In genomic region chr16:9840761-9841665, GRCh38 we compare ENCODE assay signal across 18 cellular contexts.
DNase-seq lines count a peak whose midpoint lies in the region; ATAC-seq, FAIRE-seq and TF ChIP-seq lines count a peak whose summit lies in the region.
"Had no signal": no experiment of that assay in that cellular context is flagged by ENCODE, and none has a peak within 500 bp of the region (broad histone marks: within the 10 kb centered on the region; RNA-seq: fewer than 3 reads in every experiment).

No MANE protein-coding gene starts in this region.

- peak; percentile 66 for ATAC-seq in GM21360 (IDR thresholded peaks at IDR 0.05; ENCODE audit: unreplicated experiment)
- peak; percentile 79 for ATAC-seq in HG02852 (IDR thresholded peaks at IDR 0.05; ENCODE audit: unreplicated experiment)
- peak; percentile 86 for ATAC-seq in GM12878
- ATAC-seq in SK-N-SH treated with all-trans-retinoic acid at 6 μM for 48 hours = no peak
- no peak for ATAC-seq in HG03045 (IDR thresholded peaks at IDR 0.05; ENCODE audit: unreplicated experiment)
- ATAC-seq in GM19467 (IDR thresholded peaks at IDR 0.05; ENCODE audit: unreplicated experiment) = no peak
- ATAC-seq: gastroesophageal sphincter, left ventricle myocardium superior had no signal

- no peak overlapping the region for H3K4me3 ChIP-seq in GM12865 (ENCODE audit: low read depth, low read length)
- H3K4me3 ChIP-seq in GM12878 = no peak overlapping the region
- H3K4me3 ChIP-seq: gastroesophageal sphincter, sigmoid colon, SJSA1 had no signal

- no peaks in the 10 kb centered on the region for H3K79me2 ChIP-seq in GM12878 (ENCODE audit: control insufficient read depth, insufficient read depth, low read length)

- TF ChIP-seq EP300 in GM12878 (IDR thresholded peaks at IDR 0.05; ENCODE audit: borderline replicate concordance in 1 of 2, control insufficient read depth in 1 of 2, low read depth in 2 of 2, low read length in 2 of 2) = peak; percentile 42 to 45; a peak in 2 of 4 replicates

- TF ChIP-seq RAD21 in GM12878 (IDR thresholded peaks at IDR 0.05; ENCODE audit: insufficient read depth, low read depth, low read length) = no peak

- no peaks in the 10 kb centered on the region for H4K20me1 ChIP-seq in GM12878 (ENCODE audit: control insufficient read depth, insufficient read depth)

- intact Hi-C loops in GM12878 (cut with micrococcal nuclease; ENCODE audit: unreplicated experiment) = loop anchor here (2.0 to 5.0 kb wide), 2 partner anchors 66 to 126 kb away; no protein-coding TSS in a partner anchor

- RAD21 ChIA-PET in GM12878 (lab: Charles Lee; ENCODE audit: unreplicated experiment) = interaction anchor here (0.7 to 3.8 kb wide), 6 partner anchors 14 to 192 kb away, joined by 3 to 20 read pairs (median 7); no protein-coding TSS in a partner anchor

- CTCF ChIA-PET in GM12878 (lab: Yijun Ruan, JAX) = interaction anchor here (1.1 to 1.3 kb wide), 2 partner anchors 72 to 74 kb away, joined by 3 read pairs; no protein-coding TSS in a partner anchor

- no peaks in the 10 kb centered on the region for H3K27me3 ChIP-seq in GM12878 (replicated peaks in 1 of 2; ENCODE audit: control insufficient read depth in 2 of 2, insufficient read depth in 2 of 2, low read length in 1 of 2)
- H3K27me3 ChIP-seq: gastroesophageal sphincter, sigmoid colon, SJSA1 had no signal

- H3K36me3 ChIP-seq in GM12878 (ENCODE audit: control insufficient read depth in 2 of 2, insufficient read depth in 2 of 2, low read length in 1 of 2) = no peaks in the 10 kb centered on the region
- H3K36me3 ChIP-seq: gastroesophageal sphincter, sigmoid colon, SJSA1 had no signal

- POLR2A ChIA-PET in GM12878 (lab: Charles Lee) = interaction anchor here (0.6 kb wide), 1 partner anchor 218 kb away, joined by 6 read pairs; no protein-coding TSS in a partner anchor

- 26% methylated on average over 4 of the region's 4 CpGs for WGBS in GM12878 (ENCODE audit: insufficient coverage, insufficient replicate concordance, low lambda C conversion rate, missing lambda C conversion rate)

- peak overlapping the region; percentile 56 for H3K27ac ChIP-seq in GM12878 (ENCODE audit: control insufficient read depth, insufficient read depth)
- H3K27ac ChIP-seq: gastroesophageal sphincter, sigmoid colon, SJSA1 had no signal

- in situ Hi-C loops in GM12878 (cut with MboI) = no loop called here

- BruUV-seq in GM12878 (replicated peaks; lab: Mats Ljungman, UMichigan) = no TSS peak

- SMC1A ChIA-PET in GM12878 (lab: Charles Lee; ENCODE audit: uncharacterized antibody, unreplicated experiment) = interaction anchor here (0.6 to 4.3 kb wide), 8 partner anchors 13 to 130 kb away, joined by 3 to 24 read pairs (median 4); no protein-coding TSS in a partner anchor

- peak; percentile 65 for DNase-seq in GM12865 (ENCODE audit: low read depth)
- DNase-seq in GM12878 (ENCODE audit: low read depth, low spot score) = peak; percentile 71
- no peak for DNase-seq in activated naive CD4-positive, alpha-beta T cell (lab: John Stamatoyannopoulos, UW)
- DNase-seq: activated CD4-positive, alpha-beta T cell treated with anti-CD3 and anti-CD28 coated beads, Interleukin-2, amount 10 ng/mL, durations not matched to agents 7 days and 5 days; activated naive CD4-positive, alpha-beta T cell treated with anti-CD3 and anti-CD28 coated beads, Interleukin-2, amount 10 ng/mL, durations not matched to agents 7 days and 5 days; CD8-positive, alpha-beta memory T cell; left ventricle myocardium superior; NCI-H1694 treated with DMSO at 0.1 percent for 48 hours; sigmoid colon; stimulated activated CD4-positive, alpha-beta T cell treated with anti-CD3 and anti-CD28 coated beads, Interleukin-2, amount 100 ng/mL, for 48 hours; T1000 had no signal

- H3K4me2 ChIP-seq in GM12878 (ENCODE audit: control insufficient read depth, insufficient read depth) = peak overlapping the region; percentile 69

- H3K9ac ChIP-seq in GM12878 (ENCODE audit: control insufficient read depth, insufficient read depth, low read length) = no peak overlapping the region

- no peak overlapping the region for H2AFZ ChIP-seq in GM12878 (ENCODE audit: control insufficient read depth, low read depth, low read length)

- no peaks in the 10 kb centered on the region; the same call in 2 of the 3 replicates for H3K9me3 ChIP-seq in GM12878 (replicated peaks; ENCODE audit: control insufficient read depth, insufficient read depth, low read length)
- H3K9me3 ChIP-seq: gastroesophageal sphincter, sigmoid colon, SJSA1 had no signal

- H3K4me1 ChIP-seq in GM12878 (ENCODE audit: control insufficient read depth, insufficient read depth, low read length) = peaks cover 30% of the 10 kb centered on the region
- H3K4me1 ChIP-seq: gastroesophageal sphincter, sigmoid colon, SJSA1 had no signal

- peak; percentile 70 for FAIRE-seq in GM12878 (lab: Jason Lieb, UNC)

- no peak for TF ChIP-seq POLR2A in GM12878 (IDR thresholded peaks at IDR 0.05; ENCODE audit: low read depth, low read length)

- TF ChIP-seq CTCF in GM12865 (IDR thresholded peaks at IDR 0.05; ENCODE audit: insufficient read depth, low read depth, low read length, missing control alignments) = no peak
- no peak for TF ChIP-seq CTCF in GM12878 (IDR thresholded peaks at IDR 0.05 in 2 of 3, conservative IDR thresholded peaks at IDR 0.05 in 1 of 3; ENCODE audit: control insufficient read depth in 2 of 3, extremely low read depth in 1 of 3, insufficient read depth in 1 of 3, low read depth in 3 of 3, low read length in 3 of 3)

TF ChIP-seq in GM12878, 131 proteins besides CTCF, POLR2A, EP300 and RAD21 (continues in another document):
- TF ChIP-seq ATF7 (IDR thresholded peaks at IDR 0.05; ENCODE audit: low read depth) (peak; percentile 70), PAX5 (IDR thresholded peaks at IDR 0.05; ENCODE audit: borderline replicate concordance, low read depth, low read length) (0 out of 2 replicates have a peak, but pooled peaks have one; percentile 7), CEBPB (IDR thresholded peaks at IDR 0.05; ENCODE audit: borderline replicate concordance in 1 of 2, low read depth in 2 of 2, low read length in 2 of 2) (no peak), BHLHE40 (IDR thresholded peaks at IDR 0.05; ENCODE audit: borderline replicate concordance in 1 of 2, low read depth in 2 of 2, low read length in 1 of 2) (no peak), BMI1 (IDR thresholded peaks at IDR 0.05; ENCODE audit: borderline replicate concordance) (peak; percentile 46; the same call in 1 of the 2 replicates), PAX8 (IDR thresholded peaks at IDR 0.05) (no peak), BCL11A (IDR thresholded peaks at IDR 0.05; ENCODE audit: low read depth, low read length) (peak; percentile 78), JUNB (IDR thresholded peaks at IDR 0.05) (peak; percentile 83), IKZF2 (IDR thresholded peaks at IDR 0.05) (peak; percentile 90 to 91), ATF2 (IDR thresholded peaks at IDR 0.05; ENCODE audit: low read length) (peak; percentile 73)

TF ChIP-seq in SK-N-SH treated with all-trans-retinoic acid at 6 μM for 48 hours, 23 proteins besides CTCF, POLR2A, EP300 and RAD21:
- TF ChIP-seq TOX (CRISPR knock-in tag; IDR thresholded peaks at IDR 0.05; ENCODE audit: borderline replicate concordance) (no peak), CSDC2 (CRISPR knock-in tag; IDR thresholded peaks at IDR 0.05) (no peak), RARB (CRISPR knock-in tag; IDR thresholded peaks at IDR 0.05) (no peak), ZNF565 (CRISPR knock-in tag; conservative IDR thresholded peaks at IDR 0.05; ENCODE audit: low read depth) (no peak), TSHZ2 (CRISPR knock-in tag; IDR thresholded peaks at IDR 0.05) (no peak), ZC3H10 (CRISPR knock-in tag; IDR thresholded peaks at IDR 0.05) (no peak)

Comparison
In these comparisons a context has a peak if more than half of its experiments do, and no peak if none do; other contexts are left out.
1. DNase-seq: peak in GM12865 (single experiment) and GM12878 (single experiment); none in activated naive CD4-positive, alpha-beta T cell (0 of 4).
2. ATAC-seq: peak in GM21360 (single experiment), HG02852 (single experiment) and GM12878 (single experiment); none in SK-N-SH treated with all-trans-retinoic acid at 6 μM for 48 hours (single experiment), HG03045 (single experiment) and GM19467 (single experiment).